In the genomic region with DNA sequence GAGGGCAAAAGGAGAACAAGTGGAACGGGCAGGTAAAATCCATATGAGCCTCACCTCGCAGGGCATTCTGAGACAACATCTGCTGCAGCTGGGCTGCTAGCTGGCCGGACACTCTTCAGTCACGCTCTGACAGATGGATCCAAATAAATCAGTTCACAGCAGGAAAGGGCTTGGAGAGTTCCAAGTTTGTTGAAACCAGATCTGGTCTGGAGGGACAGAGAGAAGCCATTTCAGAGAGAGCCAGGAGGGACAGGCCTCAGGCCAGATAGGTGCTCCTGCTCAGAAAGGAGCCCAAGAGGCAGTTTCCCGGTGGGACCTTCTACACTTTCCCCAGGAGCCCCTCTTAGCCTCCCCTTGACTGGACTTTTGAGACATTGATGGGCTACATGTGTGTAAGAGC, we compare ENCODE assay signal across 16 cellular contexts. TPM values are rescaled to one million over a fixed set of nuclear protein-coding genes. Genes with fewer than 3 reads are reported as not detected.
DNase-seq lines count a peak whose midpoint lies in the region; ATAC-seq, FAIRE-seq and TF ChIP-seq lines count a peak whose summit lies in the region.
"Had no signal": no experiment of that assay in that cellular context is flagged by ENCODE, and none has a peak within 500 bp of the region (broad histone marks: within the 10 kb centered on the region; RNA-seq: fewer than 3 reads in every experiment).

No MANE protein-coding gene starts in this region.

- peaks cover 21% of the 10 kb centered on the region for H3K4me1 Mint-ChIP-seq in neural progenitor cell
- no peaks in the 10 kb centered on the region for H3K4me1 Mint-ChIP-seq in CD4-positive, alpha-beta memory T cell
- H3K4me1 Mint-ChIP-seq: CD4-positive, CD25-positive, alpha-beta regulatory T cell had no signal

- 88% methylated on average over 5 of the region's 5 CpGs; no CpG with 5 or more reads in 1 of the 2 experiments for WGBS in H1 (ENCODE audit: extremely low coverage in 1 of 2, insufficient coverage in 1 of 2, insufficient read length in 1 of 2, insufficient replicate concordance in 2 of 2, low coverage in 1 of 2, low lambda C conversion rate in 2 of 2, missing lambda C conversion rate in 1 of 2), 2 experiments

- in situ Hi-C loops in gastrocnemius medialis (cut with MboI; ENCODE audit: low sequenced_read_pairs in 4 of 4) = loop anchor here (5.0 to 25.0 kb wide), 6 partner anchors 73 to 206 kb away; a partner anchor contains a TSS

- no peak overlapping the region for H3K56ac ChIP-seq in H1 (replicated peaks; ENCODE audit: insufficient read length, low read depth, low read length)

- peak overlapping the region; percentile 15 for H3K4ac ChIP-seq in H1 (replicated peaks; ENCODE audit: insufficient read length, low read depth, low read length)

- H3F3A ChIP-seq in neural progenitor cell (ENCODE audit: low read depth) = peaks cover 15% of the 10 kb centered on the region

- H3K9me3 ChIP-seq in H1 (ENCODE audit: insufficient read depth in 2 of 2, low read depth in 1 of 2, low read length in 1 of 2) (peaks cover 0 to 6% of the 10 kb centered on the region in 2 experiments; a peak in 1 of 4 replicates), neural progenitor cell (ENCODE audit: low read depth) (no peaks in the 10 kb centered on the region), gastrocnemius medialis (no peaks in the 10 kb centered on the region)
- no peaks in the 10 kb centered on the region for H3K9me3 ChIP-seq in CD4-positive, alpha-beta memory T cell (ENCODE audit: control insufficient read depth in 1 of 2, low read length in 2 of 2)

- H3K36me3 ChIP-seq in H1 (ENCODE audit: control insufficient read depth in 2 of 4, insufficient read depth in 4 of 4, low read length in 3 of 4) (no peaks in the 10 kb centered on the region), neural progenitor cell (no peaks in the 10 kb centered on the region), gastrocnemius medialis (no peaks in the 10 kb centered on the region)
- no peaks in the 10 kb centered on the region for H3K36me3 ChIP-seq in CD4-positive, alpha-beta memory T cell (ENCODE audit: insufficient read depth, low read length)
- H3K36me3 ChIP-seq: BLaER1 treated with 17β-estradiol and CSF1 and Interleukin-3, amounts not matched to agents 10 nM and 100 nM had no signal

- H3K27me3 Mint-ChIP-seq in neural progenitor cell (ENCODE audit: insufficient read depth, low read depth) = peaks cover 9% of the 10 kb centered on the region
- peaks cover 0 to 2% of the 10 kb centered on the region in 2 donors for H3K27me3 Mint-ChIP-seq in CD4-positive, alpha-beta memory T cell
- H3K27me3 Mint-ChIP-seq: CD4-positive, CD25-positive, alpha-beta regulatory T cell had no signal

- no peaks in the 10 kb centered on the region; the same call in 1 of the 2 replicates for H3K23me2 ChIP-seq in H1 (ENCODE audit: low read depth, low read length)

- peaks cover 2% of the 10 kb centered on the region for H3K36me3 Mint-ChIP-seq in neural progenitor cell
- H3K36me3 Mint-ChIP-seq in CD4-positive, alpha-beta memory T cell = no peaks in the 10 kb centered on the region
- H3K36me3 Mint-ChIP-seq: CD4-positive, CD25-positive, alpha-beta regulatory T cell had no signal

- FAIRE-seq in H1 (lab: Jason Lieb, UNC) = no peak
- FAIRE-seq: GM19239, H54 had no signal

- H3K4me3 ChIP-seq in H1 (ENCODE audit: extremely low read depth in 1 of 4, insufficient read depth in 2 of 4, low read depth in 3 of 4, low read length in 4 of 4) (no peak overlapping the region), neural progenitor cell (no peak overlapping the region), gastrocnemius medialis (no peak overlapping the region)
- no peak overlapping the region for H3K4me3 ChIP-seq in CD4-positive, alpha-beta memory T cell (ENCODE audit: low read length in 2 of 2)
- H3K4me3 ChIP-seq: BLaER1 treated with 17β-estradiol and CSF1 and Interleukin-3, amounts not matched to agents 10 nM and 100 nM had no signal

- H3K4me1 ChIP-seq in H1 (replicated peaks in 1 of 4; ENCODE audit: control insufficient read depth in 3 of 4, insufficient read depth in 4 of 4, low read length in 3 of 4) (peaks cover 0 to 5% (median 0%) of the 10 kb centered on the region in 4 experiments; a peak in 1 of 7 replicates), neural progenitor cell (peaks cover 21% of the 10 kb centered on the region), gastrocnemius medialis (peaks cover 60 to 64% of the 10 kb centered on the region in 2 donors)
- no peaks in the 10 kb centered on the region for H3K4me1 ChIP-seq in CD4-positive, alpha-beta memory T cell (ENCODE audit: insufficient read depth, low read length)

- H4K8ac ChIP-seq in H1 (ENCODE audit: extremely low read depth, insufficient read depth, low read length) = no peak overlapping the region

- H3K18ac ChIP-seq in H1 (ENCODE audit: extremely low read depth, low read length) = no peak overlapping the region

- H2BK20ac ChIP-seq in H1 (ENCODE audit: low read length) = peak overlapping the region; percentile 87; the same call in 1 of the 2 replicates

- no peak for TF ChIP-seq EP300 in H1 (IDR thresholded peaks at IDR 0.05; ENCODE audit: borderline replicate concordance in 1 of 2, low read depth in 2 of 2, low read length in 2 of 2)

- H4K20me1 ChIP-seq in H1 (replicated peaks in 1 of 2; ENCODE audit: control insufficient read depth in 1 of 2, insufficient read depth in 2 of 2, low read length in 2 of 2) (no peaks in the 10 kb centered on the region), neural progenitor cell (ENCODE audit: low read depth) (no peaks in the 10 kb centered on the region)
- H4K20me1 ChIP-seq: BLaER1 treated with 17β-estradiol and CSF1 and Interleukin-3, amounts not matched to agents 10 nM and 100 nM had no signal

- no peak for TF ChIP-seq RAD21 in H1 (IDR thresholded peaks at IDR 0.05 in 1 of 2, conservative IDR thresholded peaks at IDR 0.05 in 1 of 2; ENCODE audit: low read depth in 2 of 2, low read length in 2 of 2)

- peaks cover 12% of the 10 kb centered on the region for H3K9me3 Mint-ChIP-seq in neural progenitor cell
- H3K9me3 Mint-ChIP-seq in CD4-positive, alpha-beta memory T cell = peaks cover 0 to 2% (median 0%) of the 10 kb centered on the region in 8 donors

- H3K23ac ChIP-seq in H1 (ENCODE audit: insufficient read length) = no peak overlapping the region

- H2BK12ac ChIP-seq in H1 (ENCODE audit: low read depth, low read length) = peak overlapping the region; percentile 18; the same call in 1 of the 2 replicates

- H3K4me2 ChIP-seq in H1 (ENCODE audit: insufficient read depth in 1 of 2, low read depth in 2 of 2, low read length in 2 of 2) (no peak overlapping the region), neural progenitor cell (no peak overlapping the region)
- H3K4me2 ChIP-seq: BLaER1 treated with 17β-estradiol and CSF1 and Interleukin-3, amounts not matched to agents 10 nM and 100 nM had no signal

- no peak overlapping the region for H2BK120ac ChIP-seq in H1 (replicated peaks; ENCODE audit: low read depth, low read length)

- POLR2A ChIA-PET in H1 (lab: Charles Lee; ENCODE audit: partially characterized antibody) = no interaction called here
- POLR2A ChIA-PET in CD4-positive, alpha-beta memory T cell (lab: Charles Lee; ENCODE audit: partially characterized antibody) = no interaction called here

- 0 out of 2 replicates have a peak overlapping the region, but pooled peaks have one; percentile 8 for H2BK15ac ChIP-seq in H1 (ENCODE audit: low read length)

- H3K27me3 ChIP-seq in H1 (replicated peaks in 1 of 4; ENCODE audit: control insufficient read depth in 3 of 4, extremely low read depth in 1 of 4, insufficient read depth in 3 of 4, low read length in 3 of 4) = no peaks in the 10 kb centered on the region
- no peaks in the 10 kb centered on the region for H3K27me3 ChIP-seq in neural progenitor cell
- no peaks in the 10 kb centered on the region for H3K27me3 ChIP-seq in gastrocnemius medialis
- H3K27me3 ChIP-seq in CD4-positive, alpha-beta memory T cell (ENCODE audit: insufficient read depth, low read length) = no peaks in the 10 kb centered on the region
- H3K27me3 ChIP-seq: BLaER1 treated with 17β-estradiol and CSF1 and Interleukin-3, amounts not matched to agents 10 nM and 100 nM had no signal

- H3K79me1 ChIP-seq in H1 (ENCODE audit: low read depth, low read length) = no peaks in the 10 kb centered on the region

- no peak overlapping the region for H3K4me3 Mint-ChIP-seq in neural progenitor cell
- H3K4me3 Mint-ChIP-seq in CD4-positive, alpha-beta memory T cell = no peak overlapping the region
- H3K4me3 Mint-ChIP-seq: CD4-positive, CD25-positive, alpha-beta regulatory T cell had no signal

- no peaks in the 10 kb centered on the region for H3K79me2 ChIP-seq in H1 (ENCODE audit: control insufficient read depth in 1 of 2, insufficient read depth in 2 of 2, low read length in 2 of 2)
- no peaks in the 10 kb centered on the region for H3K79me2 ChIP-seq in neural progenitor cell (ENCODE audit: low read depth)

- H2BK5ac ChIP-seq in H1 (ENCODE audit: low read depth, low read length) = no peak overlapping the region

- no peak overlapping the region for H3K27ac ChIP-seq in H1 (ENCODE audit: low read depth, low read length)
- H3K27ac ChIP-seq in neural progenitor cell = no peak overlapping the region
- H3K27ac ChIP-seq in gastrocnemius medialis = peak overlapping the region; percentile 87 to 95 (median 90)
- H3K27ac ChIP-seq in CD4-positive, alpha-beta memory T cell (ENCODE audit: low read depth, low read length) = no peak overlapping the region
- H3K27ac ChIP-seq: BLaER1 treated with 17β-estradiol and CSF1 and Interleukin-3, amounts not matched to agents 10 nM and 100 nM had no signal

- TF ChIP-seq CTCF in H1 (IDR thresholded peaks at IDR 0.05; ENCODE audit: control extremely low read depth in 1 of 3, insufficient read depth in 1 of 3, low read depth in 1 of 3, low read length in 3 of 3) (no peak), neural progenitor cell (IDR thresholded peaks at IDR 0.05) (no peak), gastrocnemius medialis (IDR thresholded peaks at IDR 0.05 in 4 of 5, conservative IDR thresholded peaks at IDR 0.05 in 1 of 5) (no peak)

- H3K27ac Mint-ChIP-seq in neural progenitor cell = peak overlapping the region; percentile 65
- no peak overlapping the region for H3K27ac Mint-ChIP-seq in CD4-positive, alpha-beta memory T cell
- H3K27ac Mint-ChIP-seq: CD4-positive, CD25-positive, alpha-beta regulatory T cell had no signal

- 0 out of 2 replicates have a peak overlapping the region, but pooled peaks have one; percentile 32 for H2AK5ac ChIP-seq in H1 (ENCODE audit: low read depth, low read length)

- CTCF ChIA-PET in H1 (lab: Charles Lee; ENCODE audit: partially characterized antibody) = interaction anchor here (1.3 kb wide), 1 partner anchor 236 kb away, joined by 3 read pairs; no protein-coding TSS in a partner anchor
- CTCF ChIA-PET in CD4-positive, alpha-beta memory T cell (lab: Charles Lee; ENCODE audit: partially characterized antibody) = no interaction called here

- H4K5ac ChIP-seq in H1 (ENCODE audit: insufficient read length, low read depth, low read length) = no peak overlapping the region

- peak overlapping the region; percentile 59 for H4K91ac ChIP-seq in H1 (replicated peaks; ENCODE audit: insufficient read length, low read length)

- intact Hi-C loops in gastrocnemius medialis (cut with DNase I; ENCODE audit: low total_unique reads) = loop anchor here (5.0 to 10.0 kb wide), 2 partner anchors 206 to 1397 kb away; no protein-coding TSS in a partner anchor
- intact Hi-C loops in CD4-positive, alpha-beta memory T cell (cut with micrococcal nuclease) = no loop called here

- no peak overlapping the region for H3K14ac ChIP-seq in H1 (ENCODE audit: insufficient read length)

- TF ChIP-seq POLR2A in H1 (IDR thresholded peaks at IDR 0.05; ENCODE audit: control extremely low read depth in 1 of 2, low read depth in 2 of 2, low read length in 2 of 2) = no peak
- peak in 1 of 2 donors; percentile 33 for TF ChIP-seq POLR2A in gastrocnemius medialis (IDR thresholded peaks at IDR 0.05)

- H2AFZ ChIP-seq in H1 (ENCODE audit: low read length) (no peak overlapping the region), neural progenitor cell (replicated peaks) (no peak overlapping the region)

- ATAC-seq in gastrocnemius medialis (peak; percentile 59 to 68), HG03095 (IDR thresholded peaks at IDR 0.05; ENCODE audit: unreplicated experiment) (no peak)
- ATAC-seq: HCT116 had no signal

- H3K9ac ChIP-seq in H1 (replicated peaks in 1 of 4; ENCODE audit: extremely low read depth in 1 of 4, low read depth in 3 of 4, low read length in 3 of 4) = no peak overlapping the region
- H3K9ac ChIP-seq in neural progenitor cell = no peak overlapping the region
- H3K9ac ChIP-seq: BLaER1 treated with 17β-estradiol and CSF1 and Interleukin-3, amounts not matched to agents 10 nM and 100 nM had no signal

- DNase-seq in NCI-H510A treated with DMSO at 0.1 percent for 48 hours (lab: John Stamatoyannopoulos, UW) (peak; percentile 32), NCI-H510A (lab: John Stamatoyannopoulos, UW) (no peak), H1 (ENCODE audit: low read depth in 1 of 2, low spot score in 2 of 2) (no peak), neural progenitor cell (ENCODE audit: low spot score) (no peak), gastrocnemius medialis (peak; percentile 79 to 80)
- DNase-seq in CD4-positive, alpha-beta memory T cell = no peak
- DNase-seq: 8988T; Calu3; CD4-positive, CD25-positive, alpha-beta regulatory T cell; DMS53; GF-D8 had no signal

RNA-seq across cellular contexts. Expression of a gene that starts 28.2 kb away (rescaled TPM):
- total RNA-seq in H1 (2021; fragmentation: NEBNext Ultra II Directional; extraction: Animal tissue kit (Norgen Biotek cat#: 25700)) = not detected in 2 replicates
- polyA plus RNA-seq in H1 (2011; rRNA removed) = not detected in 2 replicates
- polyA plus RNA-seq in H1 (2011; cell fraction: cytosol; rRNA removed) = not detected
- not detected for polyA plus RNA-seq in H1 (2011; cell fraction: nucleus; rRNA removed)
- polyA plus RNA-seq in H1 (2012, experiment 1 of 2) = not detected in 4 replicates
- polyA plus RNA-seq in H1 (2012, experiment 2 of 2) = not detected
- not detected for polyA plus RNA-seq in H1 (2013, experiment 1 of 2)
- not detected for polyA plus RNA-seq in H1 (2013, experiment 2 of 2)
- polyA minus RNA-seq in H1 (2011; rRNA and poly(A)+ RNA removed) = not detected in 2 replicates
- polyA minus RNA-seq in H1 (2011; cell fraction: cytosol; rRNA and poly(A)+ RNA removed) = not detected
- not detected for polyA minus RNA-seq in H1 (2011; cell fraction: nucleus; rRNA and poly(A)+ RNA removed)
- total RNA-seq in neural progenitor cell (ENCODE audit: low replicate concordance) (not detected in 2 replicates), gastrocnemius medialis (not detected)
- total RNA-seq in CD4-positive, alpha-beta memory T cell = not detected
- polyA plus RNA-seq in CD4-positive, alpha-beta memory T cell = not detected
- total RNA-seq: Calu3; CD4-positive, CD25-positive, alpha-beta regulatory T cell had no signal
- polyA plus RNA-seq: CD4-positive, CD25-positive, alpha-beta regulatory T cell had no signal

Comparison
In these comparisons a context has a peak if more than half of its experiments do, and no peak if none do; other contexts are left out.
1. DNase-seq: peak in NCI-H510A treated with DMSO at 0.1 percent for 48 hours (single experiment) and gastrocnemius medialis (2 of 2); none in NCI-H510A (single experiment), H1 (0 of 2), neural progenitor cell (single experiment) and CD4-positive, alpha-beta memory T cell (0 of 5).
2. H3K27ac ChIP-seq: peak in gastrocnemius medialis (4 of 4); none in H1 (single experiment), neural progenitor cell (single experiment) and CD4-positive, alpha-beta memory T cell (single experiment).